Comparison of ENCODE assay signal across 1 cellular context in the genomic region with DNA sequence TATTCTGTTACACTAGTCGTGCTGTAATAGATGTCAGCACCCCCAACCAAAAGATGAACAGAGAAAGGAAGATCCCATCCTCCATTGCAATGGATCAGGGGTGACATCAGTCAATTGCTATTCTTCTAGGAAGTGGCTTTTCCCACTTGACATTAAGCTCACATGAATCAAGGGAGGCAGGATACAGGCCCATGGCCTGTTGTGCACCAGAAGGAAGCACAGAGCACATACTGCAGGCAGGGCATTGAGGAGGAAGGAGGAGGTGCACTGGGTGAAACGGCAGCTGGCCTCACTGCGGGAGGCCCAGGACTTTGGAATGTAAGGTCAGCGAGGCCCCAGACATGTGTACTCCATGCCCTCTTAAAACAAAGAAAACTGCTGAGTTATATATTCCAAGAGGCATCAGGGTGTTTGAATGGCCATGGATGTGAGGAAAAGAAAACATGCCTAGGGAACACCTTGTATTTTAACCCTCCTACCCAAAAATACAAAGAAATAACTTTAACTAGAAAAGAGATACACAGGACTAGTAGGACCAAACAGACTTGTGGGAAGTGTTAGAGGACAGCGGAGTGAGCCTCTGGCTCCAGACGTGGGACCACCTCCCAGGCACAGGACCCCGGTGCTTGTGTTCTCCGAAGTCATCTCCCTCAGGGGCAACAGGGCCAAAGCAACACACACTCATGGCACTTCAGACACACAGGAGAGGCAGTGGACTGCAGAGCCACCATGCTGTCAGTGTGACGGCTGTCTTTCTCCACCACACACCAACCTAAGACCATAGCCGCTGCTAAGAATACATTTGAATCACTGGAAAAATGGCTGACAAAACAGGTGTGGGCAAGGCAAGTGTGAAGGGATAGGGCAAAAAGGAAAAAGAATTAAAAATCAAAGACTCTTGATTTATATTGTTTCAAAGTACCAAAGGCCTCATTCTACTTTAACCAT.
TF ChIP-seq lines count a peak whose summit lies in the region.

No MANE protein-coding gene starts in this region.

TF ChIP-seq in HCT116, 20 proteins besides CTCF, POLR2A, EP300 and RAD21:
- TF ChIP-seq REST (IDR thresholded peaks at IDR 0.05; ENCODE audit: low read depth) (no peak), ZFX (IDR thresholded peaks at IDR 0.05) (no peak), SRF (IDR thresholded peaks at IDR 0.05; ENCODE audit: low read depth) (no peak), EZH2phosphoT487 (IDR thresholded peaks at IDR 0.05; ENCODE audit: borderline replicate concordance) (no peak), EZH2 (IDR thresholded peaks at IDR 0.05) (no peak), SP1 (IDR thresholded peaks at IDR 0.05; ENCODE audit: low read depth) (no peak), EGR1 (IDR thresholded peaks at IDR 0.05; ENCODE audit: low read depth) (no peak), ZNF274 (IDR thresholded peaks at IDR 0.05; ENCODE audit: low read depth, low read length) (no peak), YY1 (IDR thresholded peaks at IDR 0.05; ENCODE audit: extremely low read depth, insufficient replicate concordance, low read depth, low read length) (no peak), JUND (IDR thresholded peaks at IDR 0.05) (no peak), CBX3 (IDR thresholded peaks at IDR 0.05; ENCODE audit: low read depth) (no peak)
- TF ChIP-seq, protein P1, sequence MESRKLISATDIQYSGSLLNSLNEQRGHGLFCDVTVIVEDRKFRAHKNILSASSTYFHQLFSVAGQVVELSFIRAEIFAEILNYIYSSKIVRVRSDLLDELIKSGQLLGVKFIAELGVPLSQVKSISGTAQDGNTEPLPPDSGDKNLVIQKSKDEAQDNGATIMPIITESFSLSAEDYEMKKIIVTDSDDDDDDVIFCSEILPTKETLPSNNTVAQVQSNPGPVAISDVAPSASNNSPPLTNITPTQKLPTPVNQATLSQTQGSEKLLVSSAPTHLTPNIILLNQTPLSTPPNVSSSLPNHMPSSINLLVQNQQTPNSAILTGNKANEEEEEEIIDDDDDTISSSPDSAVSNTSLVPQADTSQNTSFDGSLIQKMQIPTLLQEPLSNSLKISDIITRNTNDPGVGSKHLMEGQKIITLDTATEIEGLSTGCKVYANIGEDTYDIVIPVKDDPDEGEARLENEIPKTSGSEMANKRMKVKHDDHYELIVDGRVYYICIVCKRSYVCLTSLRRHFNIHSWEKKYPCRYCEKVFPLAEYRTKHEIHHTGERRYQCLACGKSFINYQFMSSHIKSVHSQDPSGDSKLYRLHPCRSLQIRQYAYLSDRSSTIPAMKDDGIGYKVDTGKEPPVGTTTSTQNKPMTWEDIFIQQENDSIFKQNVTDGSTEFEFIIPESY (IDR thresholded peaks at IDR 0.05; ENCODE audit: extremely low read depth, insufficient replicate concordance, low read length), result no peak
